ENCODE assay signal across 14 cellular contexts in genomic region chr6:45438849-45439406, GRCh38.
DNase-seq lines count a peak whose midpoint lies in the region; ATAC-seq and TF ChIP-seq lines count a peak whose summit lies in the region.
"Had no signal": no experiment of that assay in that cellular context is flagged by ENCODE, and none has a peak within 500 bp of the region (broad histone marks: within the 10 kb centered on the region; RNA-seq: fewer than 3 reads in every experiment).

No MANE protein-coding gene starts in this region.

- ATAC-seq in foreskin keratinocyte (peak; percentile 74), HG03460 (IDR thresholded peaks at IDR 0.05; ENCODE audit: unreplicated experiment) (no peak)
- ATAC-seq: left colon; stimulated activated naive B cell treated with anti-CD40 and anti-IgM and Interleukin-4, amounts not matched to agents 10 μg/mL and 1 μg/mL and 100 μg/mL, for 72 hours had no signal

- H3K9ac ChIP-seq in endodermal cell (ENCODE audit: extremely low read depth, low read length, poor library complexity, severe bottlenecking) = no peak overlapping the region

- TF ChIP-seq CTCF in CD14-positive monocyte (IDR thresholded peaks at IDR 0.05) = no peak
- no peak for TF ChIP-seq CTCF in foreskin keratinocyte (conservative IDR thresholded peaks at IDR 0.05)
- no peak for TF ChIP-seq CTCF in endodermal cell (conservative IDR thresholded peaks at IDR 0.05)

- H3K27ac Mint-ChIP-seq in CD14-positive monocyte (peak overlapping the region; percentile 36 to 83 (median 59)), endodermal cell (no peak overlapping the region)
- peak overlapping the region; percentile 63 for H3K27ac Mint-ChIP-seq in activated CD4-positive, alpha-beta memory T cell treated with anti-CD3 and anti-CD28 coated beads, Interleukin-2, amount 10 ng/mL, durations not matched to agents 7 days and 5 days
- H3K27ac Mint-ChIP-seq: stimulated activated naive B cell treated with anti-CD40 and anti-IgM and Interleukin-4, amounts not matched to agents 10 μg/mL and 1 μg/mL and 100 μg/mL, for 72 hours had no signal

- intact Hi-C loops in CD14-positive monocyte (cut with micrococcal nuclease) = no loop called here

- H3K4me3 ChIP-seq in Jurkat, Clone E6-1 (ENCODE audit: low read length) = peak overlapping the region; percentile 1; the same call in 1 of the 2 replicates
- no peak overlapping the region for H3K4me3 ChIP-seq in endodermal cell (ENCODE audit: low read length)
- H3K4me3 ChIP-seq: dorsolateral prefrontal cortex, skin epidermis had no signal

- H3K27me3 Mint-ChIP-seq in CD14-positive monocyte (ENCODE audit: low read depth in 3 of 3) = peaks cover 0 to 1% (median 0%) of the 10 kb centered on the region in 3 donors
- H3K27me3 Mint-ChIP-seq in activated CD4-positive, alpha-beta memory T cell treated with anti-CD3 and anti-CD28 coated beads, Interleukin-2, amount 10 ng/mL, durations not matched to agents 7 days and 5 days = no peaks in the 10 kb centered on the region
- peaks cover 5% of the 10 kb centered on the region for H3K27me3 Mint-ChIP-seq in endodermal cell (ENCODE audit: insufficient read depth)

- no peaks in the 10 kb centered on the region for H3K27me3 ChIP-seq in foreskin keratinocyte
- no peaks in the 10 kb centered on the region for H3K27me3 ChIP-seq in endodermal cell (ENCODE audit: control insufficient read depth, insufficient read depth, low read length, poor library complexity, severe bottlenecking)

- no peaks in the 10 kb centered on the region for H3K36me3 ChIP-seq in endodermal cell (ENCODE audit: control insufficient read depth, insufficient read depth, low read length)

- no peaks in the 10 kb centered on the region for H3K9me3 Mint-ChIP-seq in CD14-positive monocyte
- no peaks in the 10 kb centered on the region for H3K9me3 Mint-ChIP-seq in activated CD4-positive, alpha-beta memory T cell treated with anti-CD3 and anti-CD28 coated beads, Interleukin-2, amount 10 ng/mL, durations not matched to agents 7 days and 5 days
- H3K9me3 Mint-ChIP-seq in endodermal cell = no peaks in the 10 kb centered on the region
- H3K9me3 Mint-ChIP-seq: stimulated activated naive B cell treated with anti-CD40 and anti-IgM and Interleukin-4, amounts not matched to agents 10 μg/mL and 1 μg/mL and 100 μg/mL, for 72 hours had no signal

- WGBS in endodermal cell (ENCODE audit: insufficient coverage in 1 of 2, insufficient read length in 1 of 2), 2 experiments = 83 to 100% methylated on average over 1 of the region's 1 CpG

- no peaks in the 10 kb centered on the region for H3K9me3 ChIP-seq in endodermal cell (ENCODE audit: control insufficient read depth, low read length)

- POLR2A ChIA-PET in activated CD4-positive, alpha-beta memory T cell treated with anti-CD3 and anti-CD28 coated beads, Interleukin-2, amount 10 ng/mL, durations not matched to agents 7 days and 5 days (lab: Charles Lee) = interaction anchor here (0.9 to 7.7 kb wide), 10 partner anchors 9 to 276 kb away, joined by 3 to 91 read pairs (median 8); no protein-coding TSS in a partner anchor

- CTCF ChIA-PET in activated CD4-positive, alpha-beta memory T cell treated with anti-CD3 and anti-CD28 coated beads, Interleukin-2, amount 10 ng/mL, durations not matched to agents 7 days and 5 days (lab: Charles Lee) = interaction anchor here (0.9 kb wide), 1 partner anchor 17 kb away, joined by 3 read pairs; no protein-coding TSS in a partner anchor

- H3K4me3 Mint-ChIP-seq in CD14-positive monocyte = no peak overlapping the region
- peak overlapping the region; percentile 43 for H3K4me3 Mint-ChIP-seq in activated CD4-positive, alpha-beta memory T cell treated with anti-CD3 and anti-CD28 coated beads, Interleukin-2, amount 10 ng/mL, durations not matched to agents 7 days and 5 days
- H3K4me3 Mint-ChIP-seq in endodermal cell = no peak overlapping the region
- H3K4me3 Mint-ChIP-seq: stimulated activated naive B cell treated with anti-CD40 and anti-IgM and Interleukin-4, amounts not matched to agents 10 μg/mL and 1 μg/mL and 100 μg/mL, for 72 hours had no signal

- H3K4me1 Mint-ChIP-seq in CD14-positive monocyte (peaks cover 58% of the 10 kb centered on the region), endodermal cell (peaks cover 6% of the 10 kb centered on the region)
- H3K4me1 Mint-ChIP-seq in activated CD4-positive, alpha-beta memory T cell treated with anti-CD3 and anti-CD28 coated beads, Interleukin-2, amount 10 ng/mL, durations not matched to agents 7 days and 5 days = peaks cover 92% of the 10 kb centered on the region

- H3K36me3 Mint-ChIP-seq in CD14-positive monocyte (peaks cover 35 to 43% of the 10 kb centered on the region in 2 donors), endodermal cell (ENCODE audit: low read depth) (no peaks in the 10 kb centered on the region)
- H3K36me3 Mint-ChIP-seq in activated CD4-positive, alpha-beta memory T cell treated with anti-CD3 and anti-CD28 coated beads, Interleukin-2, amount 10 ng/mL, durations not matched to agents 7 days and 5 days (ENCODE audit: low read depth) = peaks cover 85% of the 10 kb centered on the region
- H3K36me3 Mint-ChIP-seq: stimulated activated naive B cell treated with anti-CD40 and anti-IgM and Interleukin-4, amounts not matched to agents 10 μg/mL and 1 μg/mL and 100 μg/mL, for 72 hours had no signal

- peak overlapping the region; percentile 8 for H3K27ac ChIP-seq in foreskin keratinocyte
- H3K27ac ChIP-seq in endodermal cell (ENCODE audit: low read depth, low read length) = no peak overlapping the region
- H3K27ac ChIP-seq: dorsolateral prefrontal cortex had no signal

- peaks cover 38% of the 10 kb centered on the region for H3K4me1 ChIP-seq in foreskin keratinocyte
- H3K4me1 ChIP-seq in endodermal cell (ENCODE audit: control insufficient read depth, insufficient read depth, low read length) = no peaks in the 10 kb centered on the region

- DNase-seq in CD14-positive monocyte (ENCODE audit: low spot score) (no peak), foreskin keratinocyte (peak; percentile 81 to 90), NCI-H1436 (lab: John Stamatoyannopoulos, UW) (no peak), putamen (ENCODE audit: low spot score) (no peak), endodermal cell (no peak)
- DNase-seq in Jurkat, Clone E6-1 (ENCODE audit: low read depth, low spot score) = peak; percentile 76
- no peak for DNase-seq in activated CD4-positive, alpha-beta memory T cell treated with anti-CD3 and anti-CD28 coated beads, Interleukin-2, amount 10 ng/mL, durations not matched to agents 7 days and 5 days
- DNase-seq: DMS79 treated with DMSO at 0.1 percent for 48 hours; dorsolateral prefrontal cortex; left colon; NCI-H187; stimulated activated naive B cell treated with anti-CD40 and anti-IgM and Interleukin-4, amounts not matched to agents 10 μg/mL and 1 μg/mL and 100 μg/mL, for 72 hours had no signal

Comparison
In these comparisons a context has a peak if more than half of its experiments do, and no peak if none do; other contexts are left out.
1. DNase-seq: peak in Jurkat, Clone E6-1 (single experiment) and foreskin keratinocyte (2 of 2); none in CD14-positive monocyte (single experiment), activated CD4-positive, alpha-beta memory T cell treated with anti-CD3 and anti-CD28 coated beads, Interleukin-2, amount 10 ng/mL, durations not matched to agents 7 days and 5 days (single experiment), NCI-H1436 (single experiment), putamen (single experiment) and endodermal cell (single experiment).